8 cellular contexts compared by ENCODE assay signal in the genomic region with DNA sequence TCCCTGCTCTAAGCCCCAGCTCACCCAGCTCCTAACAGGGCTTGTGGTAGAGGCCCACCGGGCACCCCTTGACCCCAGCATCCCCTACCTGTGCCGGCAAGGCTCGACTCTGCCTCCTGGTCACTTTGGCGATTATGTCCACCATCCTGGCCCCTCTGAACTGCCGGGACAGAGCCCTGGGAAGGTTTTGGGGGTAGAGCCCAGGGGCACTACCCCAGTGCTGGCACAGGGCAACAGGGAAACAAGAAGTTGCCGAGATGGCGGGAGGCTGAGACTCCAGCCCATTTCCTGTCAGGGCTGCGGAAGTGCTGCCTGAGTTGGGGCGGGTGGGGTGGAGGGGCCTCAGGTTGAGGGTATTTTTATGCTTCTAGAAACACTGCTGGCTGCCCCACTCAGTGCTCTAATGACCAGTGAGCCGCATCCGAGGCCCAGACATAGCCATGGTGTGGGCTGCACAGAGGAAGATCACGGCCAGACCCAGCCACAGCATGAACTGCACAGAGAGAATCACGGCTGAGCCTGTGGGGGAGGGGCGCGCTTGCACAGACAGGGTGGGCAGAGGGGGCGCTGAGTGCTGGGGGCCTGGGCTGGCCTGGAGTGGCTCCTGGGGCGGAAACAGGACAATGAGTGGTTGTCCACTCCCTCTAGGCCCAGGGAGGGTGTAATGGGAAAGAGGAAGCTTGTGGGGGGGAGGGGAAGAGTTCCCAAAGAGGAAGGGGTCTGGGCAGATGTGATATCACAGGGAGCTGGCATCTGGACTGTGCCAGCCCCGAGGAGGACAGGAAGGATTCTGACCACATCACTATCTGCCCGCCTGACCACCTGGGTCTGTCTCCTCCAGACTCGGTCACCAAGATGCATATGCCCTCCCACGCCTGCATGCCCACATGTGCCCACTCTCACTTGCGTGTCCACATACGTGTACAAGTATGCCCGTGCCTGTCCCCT. TPM values are rescaled to one million over a fixed set of nuclear protein-coding genes. Genes with fewer than 3 reads are reported as not detected.
DNase-seq lines count a peak whose midpoint lies in the region; ATAC-seq and TF ChIP-seq lines count a peak whose summit lies in the region.

No MANE protein-coding gene starts in this region.

- DNase-seq in AML-193 (lab: John Stamatoyannopoulos, UW) (peak; percentile 56 to 75), heart right ventricle (peak in 1 of 2 donors; percentile 66), HFFc6 (no peak)
- DNase-seq in activated CD8-positive, alpha-beta T cell treated with anti-CD3 and anti-CD28 coated beads for 36 hours, result peak; percentile 79
- DNase-seq in stimulated activated CD4-positive, alpha-beta T cell treated with anti-CD3 and anti-CD28 coated beads, TNF-alpha, amount 100 ng/mL, for 1 hour (ENCODE audit: low read depth in 3 of 3, low spot score in 1 of 3), result peak in 2 of 3 donors; percentile 21 to 38

- H3K36me3 Mint-ChIP-seq in IgD-negative memory B cell (peaks cover 4% of the 10 kb centered on the region), HFFc6 (ENCODE audit: low read depth) (no peaks in the 10 kb centered on the region)
- peaks cover 15% of the 10 kb centered on the region for H3K36me3 Mint-ChIP-seq in activated CD8-positive, alpha-beta T cell treated with anti-CD3 and anti-CD28 coated beads for 36 hours (ENCODE audit: low read depth)

- CTCF ChIA-PET in activated CD8-positive, alpha-beta T cell treated with anti-CD3 and anti-CD28 coated beads for 36 hours (lab: Charles Lee), result interaction anchor here (0.7 to 1.1 kb wide), 6 partner anchors 13 to 538 kb away, joined by 3 to 4 read pairs (median 3); partner anchors contain the start of gene ACBD4

- no peaks in the 10 kb centered on the region for H3K9me3 ChIP-seq in heart right ventricle

- H3K27me3 Mint-ChIP-seq in IgD-negative memory B cell (no peaks in the 10 kb centered on the region), HFFc6 (ENCODE audit: insufficient read depth) (peaks cover 2% of the 10 kb centered on the region)
- H3K27me3 Mint-ChIP-seq in activated CD8-positive, alpha-beta T cell treated with anti-CD3 and anti-CD28 coated beads for 36 hours, result no peaks in the 10 kb centered on the region

- H3K9me3 Mint-ChIP-seq in IgD-negative memory B cell (no peaks in the 10 kb centered on the region), HFFc6 (no peaks in the 10 kb centered on the region)
- H3K9me3 Mint-ChIP-seq in activated CD8-positive, alpha-beta T cell treated with anti-CD3 and anti-CD28 coated beads for 36 hours, result no peaks in the 10 kb centered on the region

- intact Hi-C loops in activated CD8-positive, alpha-beta T cell treated with anti-CD3 and anti-CD28 coated beads for 36 hours (cut with micrococcal nuclease), result no loop called here
- intact Hi-C loops in heart right ventricle (cut with DNase I), result no loop called here

- H3K4me1 ChIP-seq in heart right ventricle, result peaks cover 22 to 95% (median 76%) of the 10 kb centered on the region in 9 donors

- H3K27ac Mint-ChIP-seq in IgD-negative memory B cell (peak overlapping the region; percentile 97 to 100 (median 98)), HFFc6 (no peak overlapping the region)
- peak overlapping the region; percentile 99 for H3K27ac Mint-ChIP-seq in activated CD8-positive, alpha-beta T cell treated with anti-CD3 and anti-CD28 coated beads for 36 hours

- H3K4me3 Mint-ChIP-seq in IgD-negative memory B cell, result peak overlapping the region; percentile 99 to 100 (median 100)
- H3K4me3 Mint-ChIP-seq in activated CD8-positive, alpha-beta T cell treated with anti-CD3 and anti-CD28 coated beads for 36 hours, result peak overlapping the region; percentile 98
- H3K4me3 Mint-ChIP-seq in HFFc6, result no peak overlapping the region

- peak overlapping the region in 9 of 10 donors; percentile 54 to 97 (median 74) for H3K27ac ChIP-seq in heart right ventricle

- ATAC-seq in activated CD8-positive, alpha-beta T cell treated with anti-CD3 and anti-CD28 coated beads for 36 hours, result peak; percentile 85
- ATAC-seq in heart right ventricle, result peak; percentile 25 to 70 (median 51)
- no peak for ATAC-seq in GM21447 (IDR thresholded peaks at IDR 0.05; ENCODE audit: unreplicated experiment)
- no peak for ATAC-seq in GM19452 (IDR thresholded peaks at IDR 0.05; ENCODE audit: unreplicated experiment)

- TF ChIP-seq CTCF in activated CD8-positive, alpha-beta T cell treated with anti-CD3 and anti-CD28 coated beads for 36 hours (IDR thresholded peaks at IDR 0.05), result no peak
- TF ChIP-seq CTCF in heart right ventricle (IDR thresholded peaks at IDR 0.05), result no peak
- TF ChIP-seq CTCF in HFFc6 (IDR thresholded peaks at IDR 0.05), result no peak

- no peaks in the 10 kb centered on the region for H3K27me3 ChIP-seq in heart right ventricle

- peak overlapping the region in 8 of 10 donors; percentile 6 to 73 (median 38) for H3K4me3 ChIP-seq in heart right ventricle

- WGBS in heart right ventricle, 2 donors, result 61 to 71% methylated on average over 24 of the region's 24 CpGs

- H3K36me3 ChIP-seq in heart right ventricle, result peaks cover 0 to 12% (median 5%) of the 10 kb centered on the region in 9 donors

- H3K4me1 Mint-ChIP-seq in IgD-negative memory B cell (peaks cover 58 to 60% (median 60%) of the 10 kb centered on the region in 3 donors), HFFc6 (ENCODE audit: low read depth) (peaks cover 10% of the 10 kb centered on the region)
- peaks cover 35% of the 10 kb centered on the region for H3K4me1 Mint-ChIP-seq in activated CD8-positive, alpha-beta T cell treated with anti-CD3 and anti-CD28 coated beads for 36 hours (ENCODE audit: low read depth)

- POLR2A ChIA-PET in activated CD8-positive, alpha-beta T cell treated with anti-CD3 and anti-CD28 coated beads for 36 hours (lab: Charles Lee), result interaction anchor here (0.6 to 2.5 kb wide), 8 partner anchors 10 to 343 kb away, joined by 3 to 14 read pairs (median 4); no protein-coding TSS in a partner anchor

RNA-seq across cellular contexts. Expression of gene ARHGAP27, which starts 22.3 kb away (rescaled TPM):
- 65.3 TPM for polyA plus RNA-seq in IgD-negative memory B cell
- 10 to 100 TPM; 37.8 to 40.9 TPM for total RNA-seq in activated CD8-positive, alpha-beta T cell treated with anti-CD3 and anti-CD28 coated beads for 36 hours
- 10 to 100 TPM; 15.2 to 46.9 (median 25.3) TPM for total RNA-seq in heart right ventricle
- 10 to 100 TPM; 17.9 to 65.8 TPM for polyA plus RNA-seq in heart right ventricle
- 1 to 10 TPM; 1.8 to 3.8 (median 2.7) TPM for total RNA-seq in HFFc6 (2021; fragmentation: NEBNext Ultra II Directional; extraction: Animal tissue kit (Norgen Biotek cat#: 25700))

Comparison
In these comparisons a context has a peak if more than half of its experiments do, and no peak if none do; other contexts are left out.
1. ATAC-seq: peak in activated CD8-positive, alpha-beta T cell treated with anti-CD3 and anti-CD28 coated beads for 36 hours (single experiment) and heart right ventricle (8 of 8); none in GM21447 (single experiment) and GM19452 (single experiment).